18 cellular contexts compared by ENCODE assay signal in genomic region chr6:148417045-148417444, GRCh38.
"Had no signal": no experiment of that assay in that cellular context is flagged by ENCODE, and none has a peak within 500 bp of the region (broad histone marks: within the 10 kb centered on the region; RNA-seq: fewer than 3 reads in every experiment).

No MANE protein-coding gene starts in this region.

- H3K4me3 Mint-ChIP-seq: naive B cell had no signal

- H3K27me3 ChIP-seq: dorsolateral prefrontal cortex, esophagus muscularis mucosa, hepatocyte, neutrophil, sigmoid colon, stomach, upper lobe of left lung, uterus had no signal

- H3K4me3 ChIP-seq: dorsolateral prefrontal cortex, esophagus muscularis mucosa, hepatocyte, lung, sigmoid colon, skin epidermis, stomach, upper lobe of left lung, uterus had no signal

- H3K4me2 ChIP-seq: hepatocyte had no signal

- H3K79me2 ChIP-seq: hepatocyte had no signal

- H3K27ac ChIP-seq: esophagus muscularis mucosa, hepatocyte, neutrophil, sigmoid colon, stomach, uterus had no signal

- H3K27ac Mint-ChIP-seq: naive B cell had no signal

- H3K4me1 ChIP-seq: uterus had no signal

- ATAC-seq: left colon had no signal

- H3K4me1 Mint-ChIP-seq: naive B cell had no signal

- DNase-seq: cortex of kidney; dorsolateral prefrontal cortex; effector CD8-positive, alpha-beta T cell; foreskin fibroblast; left colon; left ventricle myocardium superior; mesendoderm; naive B cell; sigmoid colon; stimulated activated naive CD4-positive, alpha-beta T cell; stomach; upper lobe of left lung; uterus had no signal

- H2AFZ ChIP-seq: hepatocyte had no signal

- H3K36me3 Mint-ChIP-seq: naive B cell had no signal

- H3K9me3 ChIP-seq: esophagus muscularis mucosa, neutrophil, sigmoid colon, stomach, upper lobe of left lung, uterus had no signal

- H3K36me3 ChIP-seq: esophagus muscularis mucosa, neutrophil, sigmoid colon, stomach, upper lobe of left lung, uterus had no signal
